In the genomic region with DNA sequence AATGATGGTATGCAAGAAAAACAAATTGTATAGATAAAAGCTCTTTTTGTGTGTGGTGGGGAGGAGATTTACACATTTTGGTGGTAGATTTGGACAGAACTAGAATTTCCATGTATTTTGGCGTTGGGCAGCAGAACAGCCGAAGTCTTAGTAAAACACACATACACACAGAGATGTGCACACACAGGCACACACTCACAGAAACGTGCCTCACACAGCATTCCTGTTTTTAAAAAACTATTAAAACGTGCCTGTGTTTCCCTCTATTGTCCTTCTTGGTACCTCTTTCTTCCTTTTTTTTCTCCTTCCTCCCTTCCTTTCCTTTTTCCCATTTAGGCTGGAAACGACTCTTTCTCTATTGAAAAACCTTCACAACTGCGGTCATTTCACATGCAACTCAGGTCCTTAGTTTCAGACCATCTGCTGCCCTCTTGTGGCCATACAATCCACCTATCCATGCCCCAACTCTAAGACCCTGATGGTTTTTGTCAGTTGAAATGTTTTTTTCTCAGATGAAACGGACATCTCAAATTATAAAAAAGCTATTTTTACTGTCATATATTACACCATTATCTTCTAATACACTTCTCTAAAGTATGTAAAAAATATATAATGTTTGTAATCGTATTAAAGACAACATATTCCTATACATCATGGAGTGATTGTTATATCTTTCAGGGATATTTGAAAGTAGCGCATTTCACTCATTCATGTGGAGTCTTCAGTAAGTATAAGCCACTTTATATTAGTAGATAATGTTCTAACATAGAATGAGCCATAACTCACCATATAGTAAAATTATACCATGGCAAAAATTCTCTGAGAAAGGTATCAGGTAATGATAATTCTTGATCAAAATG, we compare ENCODE assay signal across 1 cellular context.
TF ChIP-seq lines count a peak whose summit lies in the region.

No MANE protein-coding gene starts in this region.

TF ChIP-seq in WTC11, 78 proteins besides CTCF, POLR2A, EP300 and RAD21 (continued from another document):
- TF ChIP-seq MLX (CRISPR knock-in tag; IDR thresholded peaks at IDR 0.05) (no peak), GRHL2 (CRISPR knock-in tag; IDR thresholded peaks at IDR 0.05; ENCODE audit: insufficient replicate concordance, severe bottlenecking) (no peak), E2F5 (CRISPR knock-in tag; IDR thresholded peaks at IDR 0.05) (no peak)
